ENCODE assay signal across 8 cellular contexts in genomic region chr17:48878920-48879898, GRCh38. TPM values are rescaled to one million over a fixed set of nuclear protein-coding genes. Genes with fewer than 3 reads are reported as not detected.
DNase-seq lines count a peak whose midpoint lies in the region; ATAC-seq and TF ChIP-seq lines count a peak whose summit lies in the region.

No MANE protein-coding gene starts in this region.

- no peaks in the 10 kb centered on the region for H3K27me3 ChIP-seq in lung (ENCODE audit: control insufficient read depth, insufficient read depth)

- peak; percentile 95 for TF ChIP-seq CTCF in lung (IDR thresholded peaks at IDR 0.05; ENCODE audit: control extremely low read depth, extremely low read depth)

- no peaks in the 10 kb centered on the region for H3K9me3 ChIP-seq in lung (ENCODE audit: control insufficient read depth in 2 of 2, insufficient read depth in 1 of 2, low read length in 1 of 2)

- no peak overlapping the region for H3K27ac Mint-ChIP-seq in activated CD4-positive, alpha-beta T cell treated with anti-CD3 and anti-CD28 coated beads, Interleukin-2, amount 10 ng/mL, durations not matched to agents 7 days and 5 days
- no peak overlapping the region for H3K27ac Mint-ChIP-seq in stimulated activated memory B cell treated with anti-CD40 and anti-IgM and Interleukin-4, amounts not matched to agents 10 μg/mL and 1 μg/mL and 100 μg/mL, for 72 hours

- H3K4me1 ChIP-seq in lung (ENCODE audit: control insufficient read depth in 2 of 2, insufficient read depth in 2 of 2, low read length in 2 of 2): no peaks in the 10 kb centered on the region

- WGBS in lung, 2 donors: 21 to 23% methylated on average over 12 of the region's 12 CpGs

- H3K4me1 Mint-ChIP-seq in activated CD4-positive, alpha-beta T cell treated with anti-CD3 and anti-CD28 coated beads, Interleukin-2, amount 10 ng/mL, durations not matched to agents 7 days and 5 days: peaks cover 11% of the 10 kb centered on the region
- H3K4me1 Mint-ChIP-seq in stimulated activated memory B cell treated with anti-CD40 and anti-IgM and Interleukin-4, amounts not matched to agents 10 μg/mL and 1 μg/mL and 100 μg/mL, for 72 hours: peaks cover under 1% of the 10 kb centered on the region

- no peak overlapping the region for H3K27ac ChIP-seq in lung (ENCODE audit: low read depth in 1 of 2, low read length in 1 of 2)

- POLR2A ChIA-PET in activated CD4-positive, alpha-beta T cell treated with anti-CD3 and anti-CD28 coated beads, Interleukin-2, amount 10 ng/mL, durations not matched to agents 7 days and 5 days (lab: Charles Lee): interaction anchor here (0.6 kb wide), 1 partner anchor 10 kb away, joined by 4 read pairs; no protein-coding TSS in a partner anchor

- no peak overlapping the region for H3K4me3 Mint-ChIP-seq in activated CD4-positive, alpha-beta T cell treated with anti-CD3 and anti-CD28 coated beads, Interleukin-2, amount 10 ng/mL, durations not matched to agents 7 days and 5 days
- H3K4me3 Mint-ChIP-seq in stimulated activated memory B cell treated with anti-CD40 and anti-IgM and Interleukin-4, amounts not matched to agents 10 μg/mL and 1 μg/mL and 100 μg/mL, for 72 hours: no peak overlapping the region

- H3K36me3 ChIP-seq in lung (ENCODE audit: control insufficient read depth in 2 of 2, insufficient read depth in 2 of 2, low read length in 2 of 2): no peaks in the 10 kb centered on the region

- CTCF ChIA-PET in activated CD4-positive, alpha-beta T cell treated with anti-CD3 and anti-CD28 coated beads, Interleukin-2, amount 10 ng/mL, durations not matched to agents 7 days and 5 days (lab: Charles Lee): interaction anchor here (0.6 to 6.0 kb wide), 50 partner anchors 9 to 221 kb away, joined by 3 to 96 read pairs (median 5); partner anchors contain the start of genes ATP5MC1, SNF8 and TTLL6

- H3K4me3 ChIP-seq in lung: no peak overlapping the region

- ATAC-seq in lung (ENCODE audit: insufficient read depth, low FRiP score): peak; percentile 86
- ATAC-seq in stimulated activated memory B cell treated with anti-CD40 and anti-IgM and Interleukin-4, amounts not matched to agents 10 μg/mL and 1 μg/mL and 100 μg/mL, for 72 hours: peak; percentile 78
- no peak for ATAC-seq in GM19023 (IDR thresholded peaks at IDR 0.05; ENCODE audit: unreplicated experiment)

- H3K27me3 Mint-ChIP-seq in activated CD4-positive, alpha-beta T cell treated with anti-CD3 and anti-CD28 coated beads, Interleukin-2, amount 10 ng/mL, durations not matched to agents 7 days and 5 days: peaks cover 4% of the 10 kb centered on the region
- no peaks in the 10 kb centered on the region for H3K27me3 Mint-ChIP-seq in stimulated activated memory B cell treated with anti-CD40 and anti-IgM and Interleukin-4, amounts not matched to agents 10 μg/mL and 1 μg/mL and 100 μg/mL, for 72 hours

- no peaks in the 10 kb centered on the region for H3K9me3 Mint-ChIP-seq in activated CD4-positive, alpha-beta T cell treated with anti-CD3 and anti-CD28 coated beads, Interleukin-2, amount 10 ng/mL, durations not matched to agents 7 days and 5 days
- no peaks in the 10 kb centered on the region for H3K9me3 Mint-ChIP-seq in stimulated activated memory B cell treated with anti-CD40 and anti-IgM and Interleukin-4, amounts not matched to agents 10 μg/mL and 1 μg/mL and 100 μg/mL, for 72 hours

- H3K36me3 Mint-ChIP-seq in activated CD4-positive, alpha-beta T cell treated with anti-CD3 and anti-CD28 coated beads, Interleukin-2, amount 10 ng/mL, durations not matched to agents 7 days and 5 days (ENCODE audit: low read depth): no peaks in the 10 kb centered on the region
- H3K36me3 Mint-ChIP-seq in stimulated activated memory B cell treated with anti-CD40 and anti-IgM and Interleukin-4, amounts not matched to agents 10 μg/mL and 1 μg/mL and 100 μg/mL, for 72 hours: no peaks in the 10 kb centered on the region

- DNase-seq in COR-L47 (lab: John Stamatoyannopoulos, UW): peak; percentile 54
- peak; percentile 39 for DNase-seq in HS-5 (ENCODE audit: low read depth)
- peak; percentile 80 for DNase-seq in NCI-H748 treated with DMSO at 0.1 percent for 48 hours (lab: John Stamatoyannopoulos, UW)
- peak; percentile 73 for DNase-seq in activated CD4-positive, alpha-beta T cell treated with anti-CD3 and anti-CD28 coated beads, Interleukin-2, amount 10 ng/mL, durations not matched to agents 7 days and 5 days
- peak; percentile 42 for DNase-seq in effector CD4-positive, alpha-beta T cell
- DNase-seq in lung (ENCODE audit: low spot score): peak; percentile 53

RNA-seq across cellular contexts. Expression of gene ATP5MC1, which starts 13.4 kb away (rescaled TPM):
- 10 to 100 TPM; 64.1 to 85.5 TPM for total RNA-seq in activated CD4-positive, alpha-beta T cell treated with anti-CD3 and anti-CD28 coated beads, Interleukin-2, amount 10 ng/mL, durations not matched to agents 7 days and 5 days
- total RNA-seq in lung: 10 to 100 TPM; 11.3 to 85.3 TPM
- 100 to 1,000 TPM; 310 to 344 TPM for polyA plus RNA-seq in lung

RNA-seq across cellular contexts. Expression of gene UBE2Z, which starts 29.0 kb away (rescaled TPM):
- 10 to 100 TPM; 74.5 to 76.5 TPM for total RNA-seq in activated CD4-positive, alpha-beta T cell treated with anti-CD3 and anti-CD28 coated beads, Interleukin-2, amount 10 ng/mL, durations not matched to agents 7 days and 5 days
- total RNA-seq in lung: 10 to 100 TPM; 54.7 to 63.5 TPM
- 10 to 100 TPM; 29.5 to 57.5 TPM for polyA plus RNA-seq in lung

RNA-seq across cellular contexts. Expression of gene CALCOCO2, which starts 48.4 kb away (rescaled TPM):
- total RNA-seq in activated CD4-positive, alpha-beta T cell treated with anti-CD3 and anti-CD28 coated beads, Interleukin-2, amount 10 ng/mL, durations not matched to agents 7 days and 5 days: 100 to 1,000 TPM; 171 to 214 TPM
- 100 to 1,000 TPM; 102 to 128 TPM for total RNA-seq in lung
- polyA plus RNA-seq in lung: 10 to 100 TPM; 46.8 to 84.0 TPM
